Comparison of ENCODE assay signal across 21 cellular contexts in genomic region chr1:179007233-179007632, GRCh38. TPM values are rescaled to one million over a fixed set of nuclear protein-coding genes. Genes with fewer than 3 reads are reported as not detected.
DNase-seq lines count a peak whose midpoint lies in the region; ATAC-seq and TF ChIP-seq lines count a peak whose summit lies in the region.
"Had no signal": no experiment of that assay in that cellular context is flagged by ENCODE, and none has a peak within 500 bp of the region (broad histone marks: within the 10 kb centered on the region; RNA-seq: fewer than 3 reads in every experiment).

No MANE protein-coding gene starts in this region.

- 65 to 76% methylated on average over 7 of the region's 7 CpGs for WGBS in GM23248 (ENCODE audit: low coverage in 1 of 2, low lambda C conversion rate in 2 of 2, missing lambda C conversion rate in 2 of 2), 2 experiments
- WGBS in body of pancreas, 2 donors, result 55 to 64% methylated on average over 7 of the region's 7 CpGs
- 75 to 85% methylated on average over 7 of the region's 7 CpGs for WGBS in esophagus squamous epithelium, 2 donors

- ATAC-seq in body of pancreas, result no peak
- ATAC-seq in stimulated activated naive B cell treated with anti-CD40 and anti-IgM and Interleukin-4, amounts not matched to agents 10 μg/mL and 1 μg/mL and 100 μg/mL, for 72 hours (replicated peaks), result no peak

- H3K9me3 Mint-ChIP-seq in stimulated activated naive B cell treated with anti-CD40 and anti-IgM and Interleukin-4, amounts not matched to agents 10 μg/mL and 1 μg/mL and 100 μg/mL, for 72 hours, result no peaks in the 10 kb centered on the region
- H3K9me3 Mint-ChIP-seq: CD4-positive, CD25-positive, alpha-beta regulatory T cell; H9; HFFc6 had no signal

- H3K36me3 Mint-ChIP-seq in stimulated activated naive B cell treated with anti-CD40 and anti-IgM and Interleukin-4, amounts not matched to agents 10 μg/mL and 1 μg/mL and 100 μg/mL, for 72 hours, result no peaks in the 10 kb centered on the region
- H3K36me3 Mint-ChIP-seq: CD4-positive, CD25-positive, alpha-beta regulatory T cell had no signal

- H3F3A ChIP-seq in GM23248 (ENCODE audit: insufficient read depth), result peaks cover 7% of the 10 kb centered on the region; the same call in 1 of the 2 replicates

- no peak for TF ChIP-seq CTCF in body of pancreas (IDR thresholded peaks at IDR 0.05)
- TF ChIP-seq CTCF in esophagus squamous epithelium (IDR thresholded peaks at IDR 0.05), result no peak

- H3K4me3 ChIP-seq in GM23248 (no peak overlapping the region), body of pancreas (no peak overlapping the region), esophagus squamous epithelium (no peak overlapping the region)
- H3K4me3 ChIP-seq: BLaER1 treated with 17β-estradiol and CSF1 and Interleukin-3, amounts not matched to agents 10 nM and 100 nM had no signal

- H3K27ac ChIP-seq in GM23248, result no peak overlapping the region
- no peak overlapping the region for H3K27ac ChIP-seq in body of pancreas
- H3K27ac ChIP-seq in esophagus squamous epithelium, result no peak overlapping the region
- H3K27ac ChIP-seq: BLaER1 treated with 17β-estradiol and CSF1 and Interleukin-3, amounts not matched to agents 10 nM and 100 nM; HL-60 had no signal

- H3K27ac Mint-ChIP-seq in stimulated activated naive B cell treated with anti-CD40 and anti-IgM and Interleukin-4, amounts not matched to agents 10 μg/mL and 1 μg/mL and 100 μg/mL, for 72 hours, result no peak overlapping the region
- H3K27ac Mint-ChIP-seq: CD4-positive, CD25-positive, alpha-beta regulatory T cell; H9; HFFc6 had no signal

- DNase-seq in NCI-H146 (lab: John Stamatoyannopoulos, UW) (peak; percentile 22), NCI-H146 treated with DMSO at 0.1 percent for 48 hours (lab: John Stamatoyannopoulos, UW; ENCODE audit: unreplicated experiment) (no peak), GM23248 (peak; percentile 15), RKO (ENCODE audit: low spot score) (peak; percentile 27), renal cortical epithelial cell (ENCODE audit: low read depth) (peak; percentile 4), body of pancreas (no peak), esophagus squamous epithelium (lab: John Stamatoyannopoulos, UW) (no peak)
- no peak for DNase-seq in stimulated activated naive B cell treated with anti-CD40 and anti-IgM and Interleukin-4, amounts not matched to agents 10 μg/mL and 1 μg/mL and 100 μg/mL, for 72 hours
- DNase-seq: 8988T; ACHN; Calu3; CD4-positive, CD25-positive, alpha-beta regulatory T cell; DMS 273 treated with DMSO at 0.1 percent for 48 hours; DMS79 treated with DMSO at 0.1 percent for 48 hours; GOT3; H9; HFFc6; IMR-90; KBM-7 had no signal

- in situ Hi-C loops in GM23248 (cut with MboI), result loop anchor here (5.0 to 25.0 kb wide), 2 partner anchors 470 to 695 kb away; no protein-coding TSS in a partner anchor

- H3K27me3 Mint-ChIP-seq in stimulated activated naive B cell treated with anti-CD40 and anti-IgM and Interleukin-4, amounts not matched to agents 10 μg/mL and 1 μg/mL and 100 μg/mL, for 72 hours, result no peaks in the 10 kb centered on the region

- no peaks in the 10 kb centered on the region for H3K79me2 ChIP-seq in GM23248 (ENCODE audit: insufficient read depth)

- H3K27me3 ChIP-seq in GM23248 (replicated peaks; ENCODE audit: insufficient read depth) (no peaks in the 10 kb centered on the region), body of pancreas (no peaks in the 10 kb centered on the region), esophagus squamous epithelium (no peaks in the 10 kb centered on the region)
- H3K27me3 ChIP-seq: BLaER1 treated with 17β-estradiol and CSF1 and Interleukin-3, amounts not matched to agents 10 nM and 100 nM had no signal

- peaks cover 8 to 9% of the 10 kb centered on the region in 2 donors for H3K4me1 Mint-ChIP-seq in stimulated activated naive B cell treated with anti-CD40 and anti-IgM and Interleukin-4, amounts not matched to agents 10 μg/mL and 1 μg/mL and 100 μg/mL, for 72 hours

- H3K4me2 ChIP-seq in GM23248 (ENCODE audit: unreplicated experiment), result no peak overlapping the region
- H3K4me2 ChIP-seq: BLaER1 treated with 17β-estradiol and CSF1 and Interleukin-3, amounts not matched to agents 10 nM and 100 nM had no signal

- no peak for TF ChIP-seq POLR2A in body of pancreas (IDR thresholded peaks at IDR 0.05)
- TF ChIP-seq POLR2A in esophagus squamous epithelium (IDR thresholded peaks at IDR 0.05), result no peak

- H3K9ac ChIP-seq in GM23248, result no peak overlapping the region
- H3K9ac ChIP-seq: BLaER1 treated with 17β-estradiol and CSF1 and Interleukin-3, amounts not matched to agents 10 nM and 100 nM had no signal

- H3K36me3 ChIP-seq in GM23248 (ENCODE audit: low read depth) (no peaks in the 10 kb centered on the region), body of pancreas (replicated peaks in 1 of 2; ENCODE audit: insufficient read depth in 1 of 2, low read depth in 2 of 2) (no peaks in the 10 kb centered on the region), esophagus squamous epithelium (no peaks in the 10 kb centered on the region)
- H3K36me3 ChIP-seq: BLaER1 treated with 17β-estradiol and CSF1 and Interleukin-3, amounts not matched to agents 10 nM and 100 nM had no signal

- no peaks in the 10 kb centered on the region for H3K9me3 ChIP-seq in GM23248 (ENCODE audit: low read depth)
- H3K9me3 ChIP-seq in body of pancreas, result no peaks in the 10 kb centered on the region
- no peaks in the 10 kb centered on the region for H3K9me3 ChIP-seq in esophagus squamous epithelium
- H3K9me3 ChIP-seq: BLaER1 treated with 17β-estradiol and CSF1 and Interleukin-3, amounts not matched to agents 10 nM and 100 nM had no signal

- H3K9me2 ChIP-seq in GM23248 (ENCODE audit: insufficient read depth), result no peaks in the 10 kb centered on the region

- H3K4me3 Mint-ChIP-seq in stimulated activated naive B cell treated with anti-CD40 and anti-IgM and Interleukin-4, amounts not matched to agents 10 μg/mL and 1 μg/mL and 100 μg/mL, for 72 hours, result no peak overlapping the region
- H3K4me3 Mint-ChIP-seq: CD4-positive, CD25-positive, alpha-beta regulatory T cell; H9; HFFc6 had no signal

- H3K4me1 ChIP-seq in GM23248 (ENCODE audit: insufficient read depth) (no peaks in the 10 kb centered on the region), body of pancreas (peaks cover 8% of the 10 kb centered on the region), esophagus squamous epithelium (peaks cover 0 to 8% (median 7%) of the 10 kb centered on the region in 3 donors)

- no peak overlapping the region for H2AFZ ChIP-seq in GM23248

- intact Hi-C loops in body of pancreas (cut with DNase I) (loop anchor here (5.0 kb wide), 2 partner anchors 235 to 470 kb away; no protein-coding TSS in a partner anchor), esophagus squamous epithelium (cut with DNase I) (no loop called here)

- no peaks in the 10 kb centered on the region for H4K20me1 ChIP-seq in GM23248 (ENCODE audit: insufficient read depth)
- H4K20me1 ChIP-seq: BLaER1 treated with 17β-estradiol and CSF1 and Interleukin-3, amounts not matched to agents 10 nM and 100 nM had no signal

RNA-seq across cellular contexts. Expression of gene FAM20B, which starts 18.5 kb away (rescaled TPM):
- 34.9 and 47.6 TPM in 2 replicates for total RNA-seq in GM23248 (2014; rRNA removed; shearing (Covaris generic))
- 10.6 and 12.6 TPM in 2 replicates for polyA plus RNA-seq in GM23248 (2016; fragmentation: Nextera tagmentation; extraction: Ambion mirVana)
- 33.2 and 35.8 TPM in 2 replicates for total RNA-seq in renal cortical epithelial cell
- total RNA-seq in body of pancreas, result 10 to 100 TPM; 11.4 to 11.9 TPM
- total RNA-seq in esophagus squamous epithelium, result 10 to 100 TPM; 16.3 to 27.3 (median 18.7) TPM

Comparison
In these comparisons a context has a peak if more than half of its experiments do, and no peak if none do; other contexts are left out.
1. DNase-seq: peak in NCI-H146 (single experiment), GM23248 (single experiment), RKO (single experiment) and renal cortical epithelial cell (single experiment); none in NCI-H146 treated with DMSO at 0.1 percent for 48 hours (single experiment), body of pancreas (0 of 4), esophagus squamous epithelium (single experiment) and stimulated activated naive B cell treated with anti-CD40 and anti-IgM and Interleukin-4, amounts not matched to agents 10 μg/mL and 1 μg/mL and 100 μg/mL, for 72 hours (single experiment).